ENCODE assay signal across 9 cellular contexts in genomic region chr5:160486573-160486972, GRCh38.
DNase-seq lines count a peak whose midpoint lies in the region; ATAC-seq and TF ChIP-seq lines count a peak whose summit lies in the region.
"Had no signal": no experiment of that assay in that cellular context is flagged by ENCODE, and none has a peak within 500 bp of the region (broad histone marks: within the 10 kb centered on the region; RNA-seq: fewer than 3 reads in every experiment).

No MANE protein-coding gene starts in this region.

- DNase-seq in activated CD8-positive, alpha-beta memory T cell treated with anti-CD3 and anti-CD28 coated beads, Interleukin-2, amount 10 ng/mL, durations not matched to agents 7 days and 5 days = peak; percentile 92
- DNase-seq in activated CD8-positive, alpha-beta memory T cell treated with anti-CD3 and anti-CD28 coated beads, Interleukin-2, amount 50 U/mL, for 48 hours = no peak
- peak; percentile 43 for DNase-seq in T-helper 22 cell (ENCODE audit: low read depth)
- DNase-seq in natural killer cell = no peak
- no peak for DNase-seq in COR-L47 (lab: John Stamatoyannopoulos, UW)
- DNase-seq in NCI-H524 treated with DMSO at 0.1 percent for 48 hours (lab: John Stamatoyannopoulos, UW) = no peak
- DNase-seq in AG08396 (ENCODE audit: low spot score) = no peak
- DNase-seq: foreskin melanocyte had no signal

- ATAC-seq in activated CD8-positive, alpha-beta memory T cell treated with anti-CD3 and anti-CD28 coated beads, Interleukin-2, amount 10 ng/mL, durations not matched to agents 7 days and 5 days = peak; percentile 98
- peak; percentile 61 for ATAC-seq in HG02798 (IDR thresholded peaks at IDR 0.05; ENCODE audit: poor library complexity, unreplicated experiment)
- peak; percentile 57 to 72 (median 69) for ATAC-seq in natural killer cell

- peak overlapping the region; percentile 33 for H3K4me3 Mint-ChIP-seq in activated CD8-positive, alpha-beta memory T cell treated with anti-CD3 and anti-CD28 coated beads, Interleukin-2, amount 10 ng/mL, durations not matched to agents 7 days and 5 days
- H3K4me3 Mint-ChIP-seq in natural killer cell = peak overlapping the region; percentile 29

- CTCF ChIA-PET in activated CD8-positive, alpha-beta memory T cell treated with anti-CD3 and anti-CD28 coated beads, Interleukin-2, amount 10 ng/mL, durations not matched to agents 7 days and 5 days (lab: Charles Lee) = interaction anchor here (1.5 to 5.2 kb wide), 3 partner anchors 18 to 48 kb away, joined by 4 to 33 read pairs (median 12); no protein-coding TSS in a partner anchor

- no peak for TF ChIP-seq CTCF in natural killer cell (IDR thresholded peaks at IDR 0.05)

- H3K4me1 Mint-ChIP-seq in activated CD8-positive, alpha-beta memory T cell treated with anti-CD3 and anti-CD28 coated beads, Interleukin-2, amount 10 ng/mL, durations not matched to agents 7 days and 5 days = peaks cover 70% of the 10 kb centered on the region
- peaks cover 19 to 33% of the 10 kb centered on the region in 2 donors for H3K4me1 Mint-ChIP-seq in natural killer cell

- intact Hi-C loops in natural killer cell (cut with micrococcal nuclease) = no loop called here

- H3K27me3 Mint-ChIP-seq in activated CD8-positive, alpha-beta memory T cell treated with anti-CD3 and anti-CD28 coated beads, Interleukin-2, amount 10 ng/mL, durations not matched to agents 7 days and 5 days = no peaks in the 10 kb centered on the region
- no peaks in the 10 kb centered on the region for H3K27me3 Mint-ChIP-seq in natural killer cell (ENCODE audit: low read depth in 2 of 2)

- H3K9me3 Mint-ChIP-seq in activated CD8-positive, alpha-beta memory T cell treated with anti-CD3 and anti-CD28 coated beads, Interleukin-2, amount 10 ng/mL, durations not matched to agents 7 days and 5 days (ENCODE audit: low read depth) = no peaks in the 10 kb centered on the region
- no peaks in the 10 kb centered on the region for H3K9me3 Mint-ChIP-seq in natural killer cell

- peak overlapping the region; percentile 85 for H3K27ac Mint-ChIP-seq in activated CD8-positive, alpha-beta memory T cell treated with anti-CD3 and anti-CD28 coated beads, Interleukin-2, amount 10 ng/mL, durations not matched to agents 7 days and 5 days
- peak overlapping the region in 1 of 2 donors; percentile 72 for H3K27ac Mint-ChIP-seq in natural killer cell

- H3K36me3 Mint-ChIP-seq in activated CD8-positive, alpha-beta memory T cell treated with anti-CD3 and anti-CD28 coated beads, Interleukin-2, amount 10 ng/mL, durations not matched to agents 7 days and 5 days = peaks cover 76% of the 10 kb centered on the region
- H3K36me3 Mint-ChIP-seq in natural killer cell = no peaks in the 10 kb centered on the region

Comparison
In these comparisons a context has a peak if more than half of its experiments do, and no peak if none do; other contexts are left out.
1. DNase-seq: peak in activated CD8-positive, alpha-beta memory T cell treated with anti-CD3 and anti-CD28 coated beads, Interleukin-2, amount 10 ng/mL, durations not matched to agents 7 days and 5 days (single experiment) and T-helper 22 cell (single experiment); none in activated CD8-positive, alpha-beta memory T cell treated with anti-CD3 and anti-CD28 coated beads, Interleukin-2, amount 50 U/mL, for 48 hours (single experiment), natural killer cell (single experiment), COR-L47 (single experiment), NCI-H524 treated with DMSO at 0.1 percent for 48 hours (single experiment) and AG08396 (single experiment).
2. Peak in every context shown above with its lines, with median percentiles within 50 percentile points of each other: ATAC-seq.